1 cellular context compared by ENCODE assay signal in genomic region chr10:3066317-3066931, GRCh38.
TF ChIP-seq lines count a peak whose summit lies in the region.

No MANE protein-coding gene starts in this region.

TF ChIP-seq in GM12878, 131 proteins besides CTCF, POLR2A, EP300 and RAD21 (continued from another document):
- TF ChIP-seq ZBTB40 (IDR thresholded peaks at IDR 0.05; ENCODE audit: borderline replicate concordance) (no peak), FOS (IDR thresholded peaks at IDR 0.05; ENCODE audit: borderline replicate concordance, extremely low read depth, insufficient read length) (no peak), TARDBP (IDR thresholded peaks at IDR 0.05; ENCODE audit: borderline replicate concordance) (no peak), RCOR1 (conservative IDR thresholded peaks at IDR 0.05; ENCODE audit: low read depth, low read length) (no peak), RBBP5 (conservative IDR thresholded peaks at IDR 0.05) (no peak), BCL3 (IDR thresholded peaks at IDR 0.05; ENCODE audit: borderline replicate concordance, insufficient read depth, low read depth, low read length, poor library complexity, severe bottlenecking) (no peak), CREM (IDR thresholded peaks at IDR 0.05; ENCODE audit: low read depth) (no peak), TCF12 (IDR thresholded peaks at IDR 0.05; ENCODE audit: low read depth, low read length) (no peak), EED (IDR thresholded peaks at IDR 0.05; ENCODE audit: low read depth) (no peak), NBN (IDR thresholded peaks at IDR 0.05) (no peak), EZH2 (IDR thresholded peaks at IDR 0.05; ENCODE audit: borderline replicate concordance, control insufficient read depth, low read depth, low read length) (no peak), TAF1 (IDR thresholded peaks at IDR 0.05; ENCODE audit: borderline replicate concordance, low read depth, low read length) (no peak), SMC3 (IDR thresholded peaks at IDR 0.05; ENCODE audit: borderline replicate concordance, low read length) (no peak), ZZZ3 (IDR thresholded peaks at IDR 0.05; ENCODE audit: control insufficient read depth, insufficient read length, low read depth) (no peak)
